1 cellular context compared by ENCODE assay signal in genomic region chr17:56886288-56886721, GRCh38.
A peak's percentile ranks its signal among the peaks of the same experiment; 100 is the strongest.
TF ChIP-seq lines count a peak whose summit lies in the region.

No MANE protein-coding gene starts in this region.

TF ChIP-seq in liver, 16 proteins besides CTCF, POLR2A, EP300 and RAD21:
- no peak for TF ChIP-seq FOXA2 (IDR thresholded peaks at IDR 0.05)
- TF ChIP-seq ATF3 (IDR thresholded peaks at IDR 0.05) = no peak
- TF ChIP-seq REST (IDR thresholded peaks at IDR 0.05) = no peak
- TF ChIP-seq RXRA (IDR thresholded peaks at IDR 0.05) = peak; percentile 6 to 9
- TF ChIP-seq TAF1 (conservative IDR thresholded peaks at IDR 0.05) = no peak
- TF ChIP-seq HNF4A (conservative IDR thresholded peaks at IDR 0.05) = peak in 1 of 2 donors; percentile 14
- no peak for TF ChIP-seq FOXA1 (IDR thresholded peaks at IDR 0.05)
